Comparison of ENCODE assay signal across 27 cellular contexts in the genomic region with DNA sequence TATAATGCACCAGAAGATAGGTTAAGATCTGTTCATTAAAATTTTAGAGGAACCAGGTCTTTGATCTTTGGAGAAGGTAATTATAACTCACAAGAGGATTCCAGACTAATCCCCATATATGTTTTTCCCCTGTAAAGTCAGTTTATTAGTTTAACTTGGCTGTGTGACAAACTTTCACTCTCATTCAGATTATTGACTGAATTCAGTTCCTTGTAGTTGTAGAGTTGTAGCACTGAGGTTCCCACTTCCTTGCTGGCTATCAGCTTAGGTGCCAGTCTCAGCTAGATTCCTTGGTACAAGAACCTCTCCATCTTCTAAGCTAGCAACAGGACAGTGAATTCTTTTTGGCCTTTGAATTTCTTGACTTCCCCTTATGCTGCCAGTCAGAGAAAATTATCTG. TPM values are rescaled to one million over a fixed set of nuclear protein-coding genes. Genes with fewer than 3 reads are reported as not detected.
"Had no signal": no experiment of that assay in that cellular context is flagged by ENCODE, and none has a peak within 500 bp of the region (broad histone marks: within the 10 kb centered on the region; RNA-seq: fewer than 3 reads in every experiment).

No MANE protein-coding gene starts in this region.

- H3K4me1 ChIP-seq: heart right ventricle, left ventricle myocardium inferior, lower lobe of right lung, suprapubic skin, thyroid gland had no signal

- ATAC-seq: heart right ventricle; lower lobe of right lung; right cardiac atrium; stimulated activated effector memory CD8-positive, alpha-beta T cell treated with anti-CD3 and anti-CD28 coated beads, Interleukin-12 subunit alpha, Interleukin-12 subunit beta, amount 100 ng/mL, for 72 hours; stimulated activated naive CD8-positive, alpha-beta T cell treated with anti-CD3 and anti-CD28 coated beads, Interleukin-15, Interleukin-2, amounts not matched to agents 100 U/mL and 50 U/mL, for 24 hours had no signal

- H3K9me3 ChIP-seq: left ventricle myocardium inferior, lower lobe of right lung, neutrophil, suprapubic skin, thyroid gland had no signal

- H3K4me2 ChIP-seq: smooth muscle cell had no signal

- H3K27me3 Mint-ChIP-seq: memory B cell had no signal

- H3K4me1 Mint-ChIP-seq: memory B cell; nephron progenitor cell; stimulated activated effector memory CD8-positive, alpha-beta T cell treated with anti-CD3 and anti-CD28 coated beads, Interleukin-12 subunit alpha, Interleukin-12 subunit beta, amount 100 ng/mL, for 72 hours had no signal

- H3K4me3 Mint-ChIP-seq: memory B cell; mesothelial cell of epicardium; naive B cell; nephron progenitor cell; stimulated activated effector memory CD8-positive, alpha-beta T cell treated with anti-CD3 and anti-CD28 coated beads, Interleukin-12 subunit alpha, Interleukin-12 subunit beta, amount 100 ng/mL, for 72 hours; type B pancreatic cell had no signal

- H3K9me3 Mint-ChIP-seq: memory B cell, mesothelial cell of epicardium, type B pancreatic cell had no signal

- H3K4me3 ChIP-seq: dorsolateral prefrontal cortex, heart right ventricle, left ventricle myocardium inferior, lower lobe of right lung, smooth muscle cell, suprapubic skin, thyroid gland had no signal

- H3K27ac Mint-ChIP-seq: memory B cell; mesothelial cell of epicardium; naive B cell; nephron progenitor cell; stimulated activated effector memory CD8-positive, alpha-beta T cell treated with anti-CD3 and anti-CD28 coated beads, Interleukin-12 subunit alpha, Interleukin-12 subunit beta, amount 100 ng/mL, for 72 hours; type B pancreatic cell had no signal

- H3K27me3 ChIP-seq: heart right ventricle, neutrophil, suprapubic skin, thyroid gland had no signal

- H3K36me3 ChIP-seq: heart right ventricle, left ventricle myocardium inferior, lower lobe of right lung, neutrophil, suprapubic skin, thyroid gland had no signal

- H3K27ac ChIP-seq: dorsolateral prefrontal cortex, heart right ventricle, left ventricle myocardium inferior, lower lobe of right lung, neutrophil, suprapubic skin, thyroid gland had no signal

- DNase-seq: cortex of kidney; dorsolateral prefrontal cortex; effector CD8-positive, alpha-beta T cell; heart right ventricle; hypothalamus; islet precursor cell; left ventricle myocardium inferior; lower lobe of right lung; naive B cell; nephron progenitor cell; right cardiac atrium; stimulated activated CD4-positive, alpha-beta T cell treated with anti-CD3 and anti-CD28 coated beads, Interleukin-4, amount 100 ng/mL, for 1 hour; stimulated activated CD8-positive, alpha-beta memory T cell treated with anti-CD3 and anti-CD28 coated beads, Interleukin-4, amount 100 ng/mL, for 48 hours; stimulated activated naive CD8-positive, alpha-beta T cell treated with anti-CD3 and anti-CD28 coated beads, Interleukin-15, Interleukin-2, amounts not matched to agents 100 U/mL and 50 U/mL, for 24 hours; thyroid gland had no signal

- H3K36me3 Mint-ChIP-seq: memory B cell; mesothelial cell of epicardium; naive B cell; stimulated activated effector memory CD8-positive, alpha-beta T cell treated with anti-CD3 and anti-CD28 coated beads, Interleukin-12 subunit alpha, Interleukin-12 subunit beta, amount 100 ng/mL, for 72 hours; type B pancreatic cell had no signal

RNA-seq across cellular contexts. Expression of a gene that starts 19.1 kb away (rescaled TPM):
- total RNA-seq: chondrocyte, fibroblast of lung, frontal cortex, glomerular endothelial cell, left ventricle myocardium inferior, lower lobe of right lung, mesothelial cell of epicardium, osteoblast, smooth muscle cell, thyroid gland had no signal

RNA-seq across cellular contexts. Expression of a gene that starts 20.1 kb away (rescaled TPM):
- total RNA-seq: chondrocyte, dorsolateral prefrontal cortex, fibroblast of lung, frontal cortex, glomerular endothelial cell, heart right ventricle, left ventricle myocardium inferior, lower lobe of right lung, mesothelial cell of epicardium, osteoblast, smooth muscle cell, thyroid gland had no signal

RNA-seq across cellular contexts. Expression of a gene that starts 51.6 kb away (rescaled TPM):
- total RNA-seq: chondrocyte, dorsolateral prefrontal cortex, fibroblast of lung, frontal cortex, glomerular endothelial cell, left ventricle myocardium inferior, lower lobe of right lung, mesothelial cell of epicardium, osteoblast, right cardiac atrium, smooth muscle cell, suprapubic skin, thyroid gland had no signal
